In genomic region chr6:168417660-168418059, GRCh38 we compare ENCODE assay signal across 16 cellular contexts. TPM values are rescaled to one million over a fixed set of nuclear protein-coding genes. Genes with fewer than 3 reads are reported as not detected.
DNase-seq lines count a peak whose midpoint lies in the region; ATAC-seq and TF ChIP-seq lines count a peak whose summit lies in the region.
"Had no signal": no experiment of that assay in that cellular context is flagged by ENCODE, and none has a peak within 500 bp of the region (broad histone marks: within the 10 kb centered on the region; RNA-seq: fewer than 3 reads in every experiment).

No MANE protein-coding gene starts in this region.

- H3K4me3 ChIP-seq in GM23338 = no peak overlapping the region
- H3K4me3 ChIP-seq: A549 had no signal

- H3F3A ChIP-seq in GM23338 (replicated peaks; ENCODE audit: low read depth) = no peaks in the 10 kb centered on the region

- H3K27me3 ChIP-seq in GM23338 (ENCODE audit: insufficient read depth) = no peaks in the 10 kb centered on the region

- H3K27me3 Mint-ChIP-seq in GM23338 (ENCODE audit: insufficient read depth, low read depth, poor library complexity) (peaks cover 2% of the 10 kb centered on the region), type B pancreatic cell (peaks cover 22% of the 10 kb centered on the region)
- H3K27me3 Mint-ChIP-seq: CD4-positive, CD25-positive, alpha-beta regulatory T cell had no signal

- H3K9me3 Mint-ChIP-seq in GM23338 = no peaks in the 10 kb centered on the region
- H3K9me3 Mint-ChIP-seq in type B pancreatic cell = no peaks in the 10 kb centered on the region

- no peak overlapping the region for H3K4me2 ChIP-seq in GM23338
- H3K4me2 ChIP-seq: A549 had no signal

- H3K4me1 Mint-ChIP-seq in GM23338 (peaks cover 19% of the 10 kb centered on the region), type B pancreatic cell (ENCODE audit: unreplicated experiment) (peaks cover 25% of the 10 kb centered on the region)
- H3K4me1 Mint-ChIP-seq: CD4-positive, CD25-positive, alpha-beta regulatory T cell had no signal

- H3K27ac Mint-ChIP-seq in GM23338 (no peak overlapping the region), type B pancreatic cell (no peak overlapping the region)
- H3K27ac Mint-ChIP-seq: CD4-positive, CD25-positive, alpha-beta regulatory T cell had no signal

- intact Hi-C loops in left cardiac atrium (cut with DNase I) (no loop called here), sciatic nerve (cut with DNase I) (no loop called here)

- TF ChIP-seq CTCF in GM23338 (conservative IDR thresholded peaks at IDR 0.05; ENCODE audit: low read depth in 2 of 2) (no peak), type B pancreatic cell (conservative IDR thresholded peaks at IDR 0.05) (no peak)

- H3K4me1 ChIP-seq in GM23338 (ENCODE audit: insufficient read depth) = no peaks in the 10 kb centered on the region
- H3K4me1 ChIP-seq: A549 had no signal

- H3K4me3 Mint-ChIP-seq in GM23338 (no peak overlapping the region), type B pancreatic cell (no peak overlapping the region)

- no peaks in the 10 kb centered on the region for H3K79me2 ChIP-seq in GM23338 (replicated peaks; ENCODE audit: insufficient read depth)

- ATAC-seq in GM23338 (no peak), left cardiac atrium (peak; percentile 8 to 60), sciatic nerve (peak; percentile 69), HG03342 (IDR thresholded peaks at IDR 0.05; ENCODE audit: unreplicated experiment) (no peak)
- ATAC-seq: A549 had no signal

- H2AFZ ChIP-seq in GM23338 = peak overlapping the region; percentile 59; the same call in 1 of the 2 replicates

- DNase-seq in GM23338 (ENCODE audit: low spot score) (no peak), ecto neural progenitor cell (ENCODE audit: low spot score) (peak; percentile 24), left cardiac atrium (no peak), sciatic nerve (ENCODE audit: low spot score) (no peak), type B pancreatic cell (ENCODE audit: extremely low spot score, unreplicated experiment) (no peak), 8988T (no peak), SKM-1 (lab: John Stamatoyannopoulos, UW; ENCODE audit: unreplicated experiment) (no peak)
- DNase-seq: CD4-positive, CD25-positive, alpha-beta regulatory T cell; IMR-90; NCI-H2081 treated with DMSO at 0.1 percent for 48 hours; NCI-H226; NK-92 treated with Interleukin-12 subunit alpha and Interleukin-12 subunit beta, amount 100 ng/mL, for 24 hours; OCI-M1 had no signal

- H4K20me1 ChIP-seq in GM23338 (replicated peaks; ENCODE audit: insufficient read depth) = no peaks in the 10 kb centered on the region

- no peaks in the 10 kb centered on the region for H3K9me2 ChIP-seq in GM23338 (ENCODE audit: insufficient read depth)

- H3K36me3 Mint-ChIP-seq in GM23338 (ENCODE audit: low read depth) = no peaks in the 10 kb centered on the region
- no peaks in the 10 kb centered on the region for H3K36me3 Mint-ChIP-seq in type B pancreatic cell
- H3K36me3 Mint-ChIP-seq: CD4-positive, CD25-positive, alpha-beta regulatory T cell had no signal

- no peak overlapping the region for H3K27ac ChIP-seq in GM23338 (ENCODE audit: low read depth)
- H3K27ac ChIP-seq: A549 had no signal

- H3K36me3 ChIP-seq in GM23338 (ENCODE audit: insufficient read depth) = no peaks in the 10 kb centered on the region

TF ChIP-seq in GM23338, 12 proteins besides CTCF, POLR2A, EP300 and RAD21 (continues in another document):
- TF ChIP-seq, protein P1, sequence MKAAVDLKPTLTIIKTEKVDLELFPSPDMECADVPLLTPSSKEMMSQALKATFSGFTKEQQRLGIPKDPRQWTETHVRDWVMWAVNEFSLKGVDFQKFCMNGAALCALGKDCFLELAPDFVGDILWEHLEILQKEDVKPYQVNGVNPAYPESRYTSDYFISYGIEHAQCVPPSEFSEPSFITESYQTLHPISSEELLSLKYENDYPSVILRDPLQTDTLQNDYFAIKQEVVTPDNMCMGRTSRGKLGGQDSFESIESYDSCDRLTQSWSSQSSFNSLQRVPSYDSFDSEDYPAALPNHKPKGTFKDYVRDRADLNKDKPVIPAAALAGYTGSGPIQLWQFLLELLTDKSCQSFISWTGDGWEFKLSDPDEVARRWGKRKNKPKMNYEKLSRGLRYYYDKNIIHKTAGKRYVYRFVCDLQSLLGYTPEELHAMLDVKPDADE (IDR thresholded peaks at IDR 0.05) = no peak
- TF ChIP-seq, protein P2, sequence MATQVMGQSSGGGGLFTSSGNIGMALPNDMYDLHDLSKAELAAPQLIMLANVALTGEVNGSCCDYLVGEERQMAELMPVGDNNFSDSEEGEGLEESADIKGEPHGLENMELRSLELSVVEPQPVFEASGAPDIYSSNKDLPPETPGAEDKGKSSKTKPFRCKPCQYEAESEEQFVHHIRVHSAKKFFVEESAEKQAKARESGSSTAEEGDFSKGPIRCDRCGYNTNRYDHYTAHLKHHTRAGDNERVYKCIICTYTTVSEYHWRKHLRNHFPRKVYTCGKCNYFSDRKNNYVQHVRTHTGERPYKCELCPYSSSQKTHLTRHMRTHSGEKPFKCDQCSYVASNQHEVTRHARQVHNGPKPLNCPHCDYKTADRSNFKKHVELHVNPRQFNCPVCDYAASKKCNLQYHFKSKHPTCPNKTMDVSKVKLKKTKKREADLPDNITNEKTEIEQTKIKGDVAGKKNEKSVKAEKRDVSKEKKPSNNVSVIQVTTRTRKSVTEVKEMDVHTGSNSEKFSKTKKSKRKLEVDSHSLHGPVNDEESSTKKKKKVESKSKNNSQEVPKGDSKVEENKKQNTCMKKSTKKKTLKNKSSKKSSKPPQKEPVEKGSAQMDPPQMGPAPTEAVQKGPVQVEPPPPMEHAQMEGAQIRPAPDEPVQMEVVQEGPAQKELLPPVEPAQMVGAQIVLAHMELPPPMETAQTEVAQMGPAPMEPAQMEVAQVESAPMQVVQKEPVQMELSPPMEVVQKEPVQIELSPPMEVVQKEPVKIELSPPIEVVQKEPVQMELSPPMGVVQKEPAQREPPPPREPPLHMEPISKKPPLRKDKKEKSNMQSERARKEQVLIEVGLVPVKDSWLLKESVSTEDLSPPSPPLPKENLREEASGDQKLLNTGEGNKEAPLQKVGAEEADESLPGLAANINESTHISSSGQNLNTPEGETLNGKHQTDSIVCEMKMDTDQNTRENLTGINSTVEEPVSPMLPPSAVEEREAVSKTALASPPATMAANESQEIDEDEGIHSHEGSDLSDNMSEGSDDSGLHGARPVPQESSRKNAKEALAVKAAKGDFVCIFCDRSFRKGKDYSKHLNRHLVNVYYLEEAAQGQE (IDR thresholded peaks at IDR 0.05; ENCODE audit: unreplicated experiment) = no peak
- TF ChIP-seq NANOG (IDR thresholded peaks at IDR 0.05; ENCODE audit: borderline replicate concordance) = no peak
- TF ChIP-seq ZNF114 (CRISPR knock-in tag; IDR thresholded peaks at IDR 0.05) = no peak
- TF ChIP-seq POLR2AphosphoS5 (IDR thresholded peaks at IDR 0.05; ENCODE audit: low read depth) = no peak
- TF ChIP-seq EZH2 (IDR thresholded peaks at IDR 0.05; ENCODE audit: low read depth, unreplicated experiment) = no peak
- no peak for TF ChIP-seq CREB1 (CRISPR knock-in tag; IDR thresholded peaks at IDR 0.05; ENCODE audit: low read depth)
- no peak for TF ChIP-seq ZNF331 (CRISPR knock-in tag; IDR thresholded peaks at IDR 0.05; ENCODE audit: low read depth)
- no peak for TF ChIP-seq STAT1 (IDR thresholded peaks at IDR 0.05; ENCODE audit: unreplicated experiment)
- no peak for TF ChIP-seq JUNB (IDR thresholded peaks at IDR 0.05; ENCODE audit: unreplicated experiment)
- no peak for TF ChIP-seq EZH2phosphoT487 (IDR thresholded peaks at IDR 0.05; ENCODE audit: unreplicated experiment)

RNA-seq across cellular contexts. Expression of gene SMOC2, which starts 23.3 kb away (rescaled TPM):
- 5.1 and 6.5 TPM in 2 replicates for total RNA-seq in GM23338 (2014; rRNA removed; shearing (Covaris generic))
- polyA plus RNA-seq in GM23338 (2016; fragmentation: Nextera tagmentation; extraction: Ambion mirVana) = 3.5 and 4.3 TPM in 2 replicates
- total RNA-seq in left cardiac atrium (10 to 100 TPM; 12.0 to 27.7 TPM), sciatic nerve (45.6 TPM), type B pancreatic cell (ENCODE audit: low replicate concordance) (4.2 and 18.9 TPM in 2 replicates)
- total RNA-seq: CD4-positive, CD25-positive, alpha-beta regulatory T cell; HT-29; IMR-90 had no signal
- polyA plus RNA-seq: A549; CD4-positive, CD25-positive, alpha-beta regulatory T cell; IMR-90 had no signal

Comparison
In these comparisons a context has a peak if more than half of its experiments do, and no peak if none do; other contexts are left out.
1. ATAC-seq: peak in left cardiac atrium (2 of 2) and sciatic nerve (single experiment); none in GM23338 (single experiment) and HG03342 (single experiment).